Comparison of ENCODE assay signal across 17 cellular contexts in genomic region chr5:73182282-73182681, GRCh38. TPM values are rescaled to one million over a fixed set of nuclear protein-coding genes. Genes with fewer than 3 reads are reported as not detected.
DNase-seq lines count a peak whose midpoint lies in the region; ATAC-seq and TF ChIP-seq lines count a peak whose summit lies in the region.
"Had no signal": no experiment of that assay in that cellular context is flagged by ENCODE, and none has a peak within 500 bp of the region (broad histone marks: within the 10 kb centered on the region; RNA-seq: fewer than 3 reads in every experiment).

No MANE protein-coding gene starts in this region.

- H4K20me1 ChIP-seq in hepatocyte (ENCODE audit: insufficient read depth, poor library complexity, severe bottlenecking) = no peaks in the 10 kb centered on the region

- no peaks in the 10 kb centered on the region for H3K79me2 ChIP-seq in hepatocyte

- H3K4me3 Mint-ChIP-seq in nephron = no peak overlapping the region
- H3K4me3 Mint-ChIP-seq: CD4-positive, alpha-beta memory T cell had no signal

- intact Hi-C loops in prostate gland (cut with DNase I) = no loop called here

- H3K27me3 ChIP-seq in hepatocyte = no peaks in the 10 kb centered on the region
- no peaks in the 10 kb centered on the region for H3K27me3 ChIP-seq in prostate gland (replicated peaks; ENCODE audit: insufficient read depth)

- no peaks in the 10 kb centered on the region for H3K27me3 Mint-ChIP-seq in nephron (ENCODE audit: low read depth)

- H3K9me3 Mint-ChIP-seq in nephron = peaks cover 4% of the 10 kb centered on the region

- H2AFZ ChIP-seq in hepatocyte = no peak overlapping the region
- H2AFZ ChIP-seq: GM23248 had no signal

- H3K4me1 ChIP-seq in hepatocyte (ENCODE audit: insufficient read depth) (peaks cover 4% of the 10 kb centered on the region), prostate gland (replicated peaks) (no peaks in the 10 kb centered on the region)
- H3K4me1 ChIP-seq: BE2C had no signal

- H3K36me3 ChIP-seq in hepatocyte (replicated peaks; ENCODE audit: insufficient read depth, low read depth) (no peaks in the 10 kb centered on the region), prostate gland (no peaks in the 10 kb centered on the region)
- H3K36me3 ChIP-seq: BE2C had no signal

- H3K4me2 ChIP-seq in hepatocyte = peak overlapping the region; percentile 52

- H3K27ac ChIP-seq in hepatocyte = peak overlapping the region; percentile 89
- no peak overlapping the region for H3K27ac ChIP-seq in prostate gland
- H3K27ac ChIP-seq: C4-2B, GM23248 had no signal

- H3K9me3 ChIP-seq in hepatocyte (ENCODE audit: low read depth) (no peaks in the 10 kb centered on the region), prostate gland (no peaks in the 10 kb centered on the region)

- no peak for ATAC-seq in HG02973 (IDR thresholded peaks at IDR 0.05; ENCODE audit: unreplicated experiment)
- no peak for ATAC-seq in GM21576 (IDR thresholded peaks at IDR 0.05; ENCODE audit: unreplicated experiment)

- peak overlapping the region in 2 of 3 experiments; percentile 21 to 85 for H3K27ac Mint-ChIP-seq in nephron
- H3K27ac Mint-ChIP-seq: CD4-positive, alpha-beta memory T cell had no signal

- no peak for TF ChIP-seq CTCF in hepatocyte (IDR thresholded peaks at IDR 0.05; ENCODE audit: poor library complexity)
- no peak for TF ChIP-seq CTCF in nephron (IDR thresholded peaks at IDR 0.05; ENCODE audit: unreplicated experiment in 3 of 3)
- TF ChIP-seq CTCF in prostate gland (IDR thresholded peaks at IDR 0.05) = no peak

- no peaks in the 10 kb centered on the region for H3K9me2 ChIP-seq in hepatocyte (replicated peaks; ENCODE audit: insufficient read depth)

- peaks cover 43% of the 10 kb centered on the region for H3K4me1 Mint-ChIP-seq in nephron
- H3K4me1 Mint-ChIP-seq: CD4-positive, alpha-beta memory T cell had no signal

- TF ChIP-seq POLR2A in prostate gland (IDR thresholded peaks at IDR 0.05) = no peak

- DNase-seq in LoVo (ENCODE audit: low spot score) (peak; percentile 34), hepatocyte (ENCODE audit: low spot score) (no peak), COLO829 (ENCODE audit: low spot score) (no peak), prostate gland (ENCODE audit: low spot score) (no peak)
- DNase-seq: BE2C; CD4-positive, alpha-beta memory T cell; COR-L47; DMS153; DMS79 treated with DMSO at 0.1 percent for 48 hours; EL; GM23248 had no signal

- peaks cover 7% of the 10 kb centered on the region for H3K36me3 Mint-ChIP-seq in nephron (ENCODE audit: low read depth)
- H3K36me3 Mint-ChIP-seq: CD4-positive, alpha-beta memory T cell had no signal

- H3K4me3 ChIP-seq in hepatocyte = no peak overlapping the region
- no peak overlapping the region for H3K4me3 ChIP-seq in prostate gland
- H3K4me3 ChIP-seq: GM23248 had no signal

RNA-seq across cellular contexts. Expression of gene TMEM174, which starts 9.3 kb away (rescaled TPM):
- not detected in 2 replicates for total RNA-seq in hepatocyte
- polyA plus RNA-seq in hepatocyte = not detected in 2 replicates
- total RNA-seq in prostate gland = not detected
- total RNA-seq: CD4-positive, alpha-beta memory T cell; GM23248; HT1080 had no signal
- polyA plus RNA-seq: AG04450; CD4-positive, alpha-beta memory T cell; GM23248 had no signal
